Comparison of ENCODE assay signal across 8 cellular contexts in genomic region chr5:124806026-124806856, GRCh38. TPM values are rescaled to one million over a fixed set of nuclear protein-coding genes. Genes with fewer than 3 reads are reported as not detected.
DNase-seq lines count a peak whose midpoint lies in the region; ATAC-seq and TF ChIP-seq lines count a peak whose summit lies in the region.

No MANE protein-coding gene starts in this region.

- DNase-seq in EL (peak; percentile 36), NCI-H510A treated with DMSO at 0.1 percent for 48 hours (lab: John Stamatoyannopoulos, UW) (peak; percentile 91), ecto neural progenitor cell (ENCODE audit: low spot score) (peak; percentile 62), right lobe of liver (peak; percentile 76 to 83 (median 81)), germinal center (ENCODE audit: low spot score) (no peak), activated gamma-delta T cell treated with Interleukin-2 at 50 U/mL for 16 hours (no peak)
- no peak for DNase-seq in activated CD8-positive, alpha-beta memory T cell treated with anti-CD3 and anti-CD28 coated beads, Interleukin-2, amount 10 ng/mL, durations not matched to agents 7 days and 5 days

- peaks cover 2% of the 10 kb centered on the region for H3K9me3 Mint-ChIP-seq in activated CD8-positive, alpha-beta memory T cell treated with anti-CD3 and anti-CD28 coated beads, Interleukin-2, amount 10 ng/mL, durations not matched to agents 7 days and 5 days (ENCODE audit: low read depth)

- 50% methylated on average over 11 of the region's 11 CpGs for WGBS in right lobe of liver (ENCODE audit: insufficient coverage, low coverage, low lambda C conversion rate, missing lambda C conversion rate)

- TF ChIP-seq CTCF in right lobe of liver (IDR thresholded peaks at IDR 0.05): no peak

- CTCF ChIA-PET in activated CD8-positive, alpha-beta memory T cell treated with anti-CD3 and anti-CD28 coated beads, Interleukin-2, amount 10 ng/mL, durations not matched to agents 7 days and 5 days (lab: Charles Lee): no interaction called here

- TF ChIP-seq POLR2A in right lobe of liver (IDR thresholded peaks at IDR 0.05): no peak

- H3K4me3 Mint-ChIP-seq in activated CD8-positive, alpha-beta memory T cell treated with anti-CD3 and anti-CD28 coated beads, Interleukin-2, amount 10 ng/mL, durations not matched to agents 7 days and 5 days: no peak overlapping the region

- no peaks in the 10 kb centered on the region for H3K27me3 Mint-ChIP-seq in activated CD8-positive, alpha-beta memory T cell treated with anti-CD3 and anti-CD28 coated beads, Interleukin-2, amount 10 ng/mL, durations not matched to agents 7 days and 5 days

- no peak overlapping the region for H3K27ac ChIP-seq in right lobe of liver

- H3K36me3 Mint-ChIP-seq in activated CD8-positive, alpha-beta memory T cell treated with anti-CD3 and anti-CD28 coated beads, Interleukin-2, amount 10 ng/mL, durations not matched to agents 7 days and 5 days: no peaks in the 10 kb centered on the region

- peak; percentile 82 to 95 (median 85) for ATAC-seq in right lobe of liver
- no peak for ATAC-seq in activated CD8-positive, alpha-beta memory T cell treated with anti-CD3 and anti-CD28 coated beads, Interleukin-2, amount 10 ng/mL, durations not matched to agents 7 days and 5 days
- ATAC-seq in GM21381 (IDR thresholded peaks at IDR 0.05; ENCODE audit: unreplicated experiment): no peak

- H3K27ac Mint-ChIP-seq in activated CD8-positive, alpha-beta memory T cell treated with anti-CD3 and anti-CD28 coated beads, Interleukin-2, amount 10 ng/mL, durations not matched to agents 7 days and 5 days: no peak overlapping the region

- no peaks in the 10 kb centered on the region for H3K4me1 Mint-ChIP-seq in activated CD8-positive, alpha-beta memory T cell treated with anti-CD3 and anti-CD28 coated beads, Interleukin-2, amount 10 ng/mL, durations not matched to agents 7 days and 5 days

- H3K36me3 ChIP-seq in right lobe of liver: no peaks in the 10 kb centered on the region

- H3K27me3 ChIP-seq in right lobe of liver: no peaks in the 10 kb centered on the region

- intact Hi-C loops in right lobe of liver (cut with DNase I): no loop called here

- no peaks in the 10 kb centered on the region for H3K9me3 ChIP-seq in right lobe of liver

- no peaks in the 10 kb centered on the region for H3K4me1 ChIP-seq in right lobe of liver

- no peak overlapping the region for H3K4me3 ChIP-seq in right lobe of liver

RNA-seq across cellular contexts. Expression of gene ZNF608, which starts 59.8 kb away (rescaled TPM):
- 1 to 10 TPM; 3.9 to 6.5 (median 4.9) TPM for total RNA-seq in right lobe of liver
- not detected for total RNA-seq in activated CD8-positive, alpha-beta memory T cell treated with anti-CD3 and anti-CD28 coated beads, Interleukin-2, amount 10 ng/mL, durations not matched to agents 7 days and 5 days

Comparison
In these comparisons a context has a peak if more than half of its experiments do, and no peak if none do; other contexts are left out.
1. DNase-seq: peak in EL (single experiment), NCI-H510A treated with DMSO at 0.1 percent for 48 hours (single experiment), ecto neural progenitor cell (single experiment) and right lobe of liver (3 of 3); none in activated CD8-positive, alpha-beta memory T cell treated with anti-CD3 and anti-CD28 coated beads, Interleukin-2, amount 10 ng/mL, durations not matched to agents 7 days and 5 days (single experiment), germinal center (single experiment) and activated gamma-delta T cell treated with Interleukin-2 at 50 U/mL for 16 hours (single experiment).
2. ATAC-seq: peak in right lobe of liver (4 of 4); none in activated CD8-positive, alpha-beta memory T cell treated with anti-CD3 and anti-CD28 coated beads, Interleukin-2, amount 10 ng/mL, durations not matched to agents 7 days and 5 days (single experiment) and GM21381 (single experiment).
3. RNA of gene ZNF608, which starts 59.8 kb away (total RNA-seq): 3.9 to 6.5 TPM in right lobe of liver; not detected in activated CD8-positive, alpha-beta memory T cell treated with anti-CD3 and anti-CD28 coated beads, Interleukin-2, amount 10 ng/mL, durations not matched to agents 7 days and 5 days; every median in the first group is over 4 times any median in the second.